In the genomic region with DNA sequence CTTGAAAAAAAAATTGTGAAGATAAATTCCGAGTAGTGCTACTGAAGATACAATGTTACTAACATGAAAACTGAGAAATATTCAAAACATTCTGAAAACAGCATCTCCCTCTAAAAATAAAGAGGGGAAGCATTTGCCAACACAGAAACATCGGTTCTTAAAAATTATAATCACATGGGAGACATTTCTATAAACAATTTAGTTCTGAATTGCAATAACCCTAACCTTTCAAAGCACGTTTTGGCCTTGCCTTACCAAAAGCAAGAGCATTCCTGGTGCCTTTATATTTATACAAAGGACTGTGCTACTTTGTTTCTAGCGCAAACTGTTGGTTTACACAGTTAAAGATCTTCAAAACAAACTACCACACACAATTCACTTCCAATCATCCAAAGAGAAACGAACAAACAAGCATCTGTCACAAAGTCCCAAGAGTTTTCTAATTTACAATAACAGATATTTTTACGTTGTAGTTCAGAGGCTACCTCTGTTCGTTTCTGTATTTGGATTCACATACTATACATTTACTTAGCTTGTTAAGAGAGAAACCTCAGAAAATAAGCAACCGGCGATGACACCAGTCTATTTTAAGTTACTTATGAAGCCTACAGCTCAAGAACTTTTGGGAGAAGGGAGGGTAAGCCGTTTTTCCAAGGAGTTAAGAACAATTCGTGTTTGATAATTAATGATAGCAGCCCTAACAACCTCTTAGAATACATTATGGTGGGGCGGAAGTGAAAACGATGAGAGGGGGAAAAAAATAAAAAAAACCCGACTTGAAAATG, we compare ENCODE assay signal across 8 cellular contexts. TPM values are rescaled to one million over a fixed set of nuclear protein-coding genes. Genes with fewer than 3 reads are reported as not detected.
DNase-seq lines count a peak whose midpoint lies in the region; ATAC-seq, FAIRE-seq and TF ChIP-seq lines count a peak whose summit lies in the region.

No MANE protein-coding gene starts in this region.

- FAIRE-seq in kidney (lab: Jason Lieb, UNC), result no peak
- FAIRE-seq in urothelium cell line (lab: Jason Lieb, UNC), result no peak

- H3K36me3 Mint-ChIP-seq in activated CD4-positive, alpha-beta T cell treated with anti-CD3 and anti-CD28 coated beads for 36 hours (ENCODE audit: low read depth), result peaks cover 7% of the 10 kb centered on the region
- no peaks in the 10 kb centered on the region for H3K36me3 Mint-ChIP-seq in activated naive CD8-positive, alpha-beta T cell treated with anti-CD3 and anti-CD28 coated beads for 36 hours

- H3K27ac ChIP-seq in kidney (ENCODE audit: low read depth in 2 of 2, low read length in 2 of 2) (peak overlapping the region; percentile 94 to 98), temporal lobe (ENCODE audit: low read depth, low read length) (peak overlapping the region; percentile 40)

- H3K4me1 Mint-ChIP-seq in activated CD4-positive, alpha-beta T cell treated with anti-CD3 and anti-CD28 coated beads for 36 hours, result peaks cover 40% of the 10 kb centered on the region
- H3K4me1 Mint-ChIP-seq in activated naive CD8-positive, alpha-beta T cell treated with anti-CD3 and anti-CD28 coated beads for 36 hours, result peaks cover 41% of the 10 kb centered on the region

- CTCF ChIA-PET in activated CD4-positive, alpha-beta T cell treated with anti-CD3 and anti-CD28 coated beads for 36 hours (lab: Charles Lee), result interaction anchor here (1.2 kb wide), 1 partner anchor 104 kb away, joined by 5 read pairs; no protein-coding TSS in a partner anchor

- H3K27ac Mint-ChIP-seq in activated CD4-positive, alpha-beta T cell treated with anti-CD3 and anti-CD28 coated beads for 36 hours, result peak overlapping the region; percentile 93
- peak overlapping the region; percentile 98 for H3K27ac Mint-ChIP-seq in activated naive CD8-positive, alpha-beta T cell treated with anti-CD3 and anti-CD28 coated beads for 36 hours

- POLR2A ChIA-PET in activated CD4-positive, alpha-beta T cell treated with anti-CD3 and anti-CD28 coated beads for 36 hours (lab: Charles Lee), result interaction anchor here (0.7 kb wide), 1 partner anchor 79 kb away, joined by 7 read pairs; no protein-coding TSS in a partner anchor

- no peaks in the 10 kb centered on the region for H3K36me3 ChIP-seq in kidney (ENCODE audit: control insufficient read depth in 1 of 2, insufficient read depth in 2 of 2, low read length in 2 of 2)

- peak overlapping the region; percentile 98 for H3K4me3 Mint-ChIP-seq in activated CD4-positive, alpha-beta T cell treated with anti-CD3 and anti-CD28 coated beads for 36 hours
- H3K4me3 Mint-ChIP-seq in activated naive CD8-positive, alpha-beta T cell treated with anti-CD3 and anti-CD28 coated beads for 36 hours, result peak overlapping the region; percentile 96

- no peaks in the 10 kb centered on the region for H3K9me3 ChIP-seq in kidney (ENCODE audit: control insufficient read depth in 1 of 2, low read length in 2 of 2)

- no peak for DNase-seq in activated CD4-positive, alpha-beta T cell treated with anti-CD3 and anti-CD28 coated beads for 36 hours
- no peak for DNase-seq in activated CD4-positive, alpha-beta T cell treated with anti-CD3 and anti-CD28 coated beads, Interleukin-2, amount 50 U/mL, for 1 hour
- no peak for DNase-seq in activated naive CD8-positive, alpha-beta T cell treated with anti-CD3 and anti-CD28 coated beads for 36 hours
- no peak for DNase-seq in kidney
- no peak for DNase-seq in urothelium cell line (ENCODE audit: low spot score)
- DNase-seq in stimulated activated CD4-positive, alpha-beta T cell treated with anti-CD3 and anti-CD28 coated beads, Interleukin-4, amount 100 ng/mL, for 4 hours, result no peak

- H3K4me1 ChIP-seq in kidney (ENCODE audit: control insufficient read depth in 1 of 2, insufficient read depth in 1 of 2, low read depth in 1 of 2, low read length in 2 of 2), result peaks cover 5 to 22% of the 10 kb centered on the region in 2 donors

- no peaks in the 10 kb centered on the region for H3K9me3 Mint-ChIP-seq in activated CD4-positive, alpha-beta T cell treated with anti-CD3 and anti-CD28 coated beads for 36 hours (ENCODE audit: low read depth)
- H3K9me3 Mint-ChIP-seq in activated naive CD8-positive, alpha-beta T cell treated with anti-CD3 and anti-CD28 coated beads for 36 hours, result no peaks in the 10 kb centered on the region

- ATAC-seq in activated CD4-positive, alpha-beta T cell treated with anti-CD3 and anti-CD28 coated beads for 36 hours, result no peak
- ATAC-seq in HG03025 (IDR thresholded peaks at IDR 0.05; ENCODE audit: low FRiP score, unreplicated experiment), result no peak

- intact Hi-C loops in activated CD4-positive, alpha-beta T cell treated with anti-CD3 and anti-CD28 coated beads for 36 hours (cut with DNase I, micrococcal nuclease), result loop anchor here (1.0 to 5.0 kb wide), 9 partner anchors 19 to 645 kb away; a partner anchor contains a TSS
- intact Hi-C loops in kidney (cut with DNase I), result no loop called here

- H3K9ac ChIP-seq in kidney (ENCODE audit: low read length in 2 of 2), result peak overlapping the region; percentile 44 to 95

- no peak for TF ChIP-seq CTCF in kidney (IDR thresholded peaks at IDR 0.05; ENCODE audit: borderline replicate concordance, extremely low read depth, insufficient read depth)

- H3K4me3 ChIP-seq in kidney (ENCODE audit: low read length in 2 of 2), result peak overlapping the region; percentile 96 to 97

- H3K27me3 Mint-ChIP-seq in activated CD4-positive, alpha-beta T cell treated with anti-CD3 and anti-CD28 coated beads for 36 hours, result no peaks in the 10 kb centered on the region
- peaks cover 10% of the 10 kb centered on the region for H3K27me3 Mint-ChIP-seq in activated naive CD8-positive, alpha-beta T cell treated with anti-CD3 and anti-CD28 coated beads for 36 hours

RNA-seq across cellular contexts. Expression of a gene that starts 1.3 kb away (rescaled TPM):
- 10 to 100 TPM; 44.2 to 56.6 TPM for total RNA-seq in activated CD4-positive, alpha-beta T cell treated with anti-CD3 and anti-CD28 coated beads for 36 hours
- total RNA-seq in activated naive CD8-positive, alpha-beta T cell treated with anti-CD3 and anti-CD28 coated beads for 36 hours, result 10 to 100 TPM; 31.4 to 31.7 TPM
- total RNA-seq in kidney (54.1 TPM), temporal lobe (43.3 TPM)
- polyA plus RNA-seq in kidney (ENCODE audit: insufficient read depth, low read depth, low replicate concordance), result 25.7 TPM
